Comparison of ENCODE assay signal across 8 cellular contexts in the genomic region with DNA sequence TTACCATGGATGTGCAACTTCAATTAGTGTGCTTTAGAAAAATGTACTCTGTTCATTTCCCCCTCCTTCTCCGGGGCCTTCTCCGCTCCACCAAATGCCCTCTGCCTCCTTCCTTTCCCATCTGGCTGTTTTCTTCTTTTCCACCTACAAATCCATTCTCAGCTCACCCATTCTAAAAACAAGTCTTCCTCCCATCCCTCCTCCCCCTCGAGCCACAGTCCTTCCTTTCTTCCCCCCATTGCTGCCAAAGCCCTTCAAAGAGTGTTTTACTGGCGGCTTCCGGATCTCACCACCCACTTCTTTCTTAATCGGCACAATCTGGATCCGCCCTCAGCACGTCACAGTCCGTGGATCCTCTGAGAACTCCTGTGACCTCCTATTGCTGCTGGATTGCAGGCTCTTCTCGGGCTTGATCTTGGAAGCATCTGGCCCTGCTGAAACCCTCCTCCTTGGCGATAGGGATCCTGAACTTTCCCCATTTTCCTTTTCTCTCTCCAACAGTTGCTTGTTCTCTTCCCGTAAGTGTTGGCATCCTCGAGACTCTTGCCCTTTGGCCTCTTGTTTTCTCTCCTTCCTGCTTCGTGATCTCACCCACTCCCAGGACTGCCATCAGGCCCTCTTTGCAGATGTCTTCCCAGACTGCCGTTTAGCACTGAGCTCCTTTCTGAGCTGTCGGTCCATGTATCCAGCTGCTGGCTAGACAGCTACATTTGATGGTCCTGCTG. TPM values are rescaled to one million over a fixed set of nuclear protein-coding genes. Genes with fewer than 3 reads are reported as not detected.
DNase-seq lines count a peak whose midpoint lies in the region; ATAC-seq, FAIRE-seq and TF ChIP-seq lines count a peak whose summit lies in the region.

No MANE protein-coding gene starts in this region.

- H4K20me1 ChIP-seq in astrocyte (ENCODE audit: insufficient read depth, low read length) = no peaks in the 10 kb centered on the region

- H3K27me3 ChIP-seq in astrocyte (ENCODE audit: insufficient read depth, low read length) = no peaks in the 10 kb centered on the region
- no peaks in the 10 kb centered on the region for H3K27me3 ChIP-seq in mesendoderm (ENCODE audit: insufficient read depth, low read length, poor library complexity)

- peaks cover 6% of the 10 kb centered on the region for H3K27me3 Mint-ChIP-seq in astrocyte (ENCODE audit: low read depth, unreplicated experiment)
- H3K27me3 Mint-ChIP-seq in Calu3 (ENCODE audit: unreplicated experiment) = peaks cover 61% of the 10 kb centered on the region

- H3K18ac ChIP-seq in mesendoderm (ENCODE audit: low read length) = no peak overlapping the region

- ATAC-seq in stimulated activated effector memory CD8-positive, alpha-beta T cell treated with anti-CD3 and anti-CD28 coated beads, Interleukin-12 subunit alpha, Interleukin-12 subunit beta, amount 100 ng/mL, for 72 hours = peak; percentile 45
- no peak for ATAC-seq in HG03196 (IDR thresholded peaks at IDR 0.05; ENCODE audit: unreplicated experiment)

- intact Hi-C loops in Calu3 (cut with micrococcal nuclease; ENCODE audit: unreplicated experiment) = loop anchor here (2.0 kb wide), 1 partner anchor 24 kb away; no protein-coding TSS in a partner anchor

- DNase-seq in RPMI7951 (ENCODE audit: low read depth) = peak; percentile 58
- DNase-seq in astrocyte (ENCODE audit: low read depth) = peak; percentile 41
- DNase-seq in left kidney (ENCODE audit: low read depth, low spot score) = peak; percentile 68
- no peak for DNase-seq in stimulated activated effector memory CD8-positive, alpha-beta T cell treated with anti-CD3 and anti-CD28 coated beads, Interleukin-12 subunit alpha, Interleukin-12 subunit beta, amount 100 ng/mL, for 72 hours (ENCODE audit: low spot score in 2 of 2)
- DNase-seq in NCI-H2081 (lab: John Stamatoyannopoulos, UW) = no peak
- DNase-seq in Calu3 = no peak
- DNase-seq in mesendoderm = no peak

- no peak overlapping the region for H2AK5ac ChIP-seq in mesendoderm (ENCODE audit: low read length)

- no TSS peak for BruUV-seq in Calu3 (replicated peaks; lab: Mats Ljungman, UMichigan)

- no peak overlapping the region for H3K56ac ChIP-seq in mesendoderm (ENCODE audit: low read length)

- peak overlapping the region; percentile 15 for H3K4me2 ChIP-seq in astrocyte (ENCODE audit: low read length)
- H3K4me2 ChIP-seq in mesendoderm (ENCODE audit: low read length) = no peak overlapping the region

- FAIRE-seq in astrocyte (lab: Jason Lieb, UNC) = no peak

- peaks cover 13% of the 10 kb centered on the region for H3K36me3 Mint-ChIP-seq in astrocyte (ENCODE audit: low read depth, unreplicated experiment)
- H3K36me3 Mint-ChIP-seq in stimulated activated effector memory CD8-positive, alpha-beta T cell treated with anti-CD3 and anti-CD28 coated beads, Interleukin-12 subunit alpha, Interleukin-12 subunit beta, amount 100 ng/mL, for 72 hours = no peaks in the 10 kb centered on the region
- no peaks in the 10 kb centered on the region for H3K36me3 Mint-ChIP-seq in Calu3 (ENCODE audit: insufficient read depth, unreplicated experiment)

- H4K8ac ChIP-seq in mesendoderm (ENCODE audit: low read depth, low read length) = no peak overlapping the region

- peaks cover 5% of the 10 kb centered on the region for H3K4me1 ChIP-seq in astrocyte (ENCODE audit: insufficient read depth, low read length)
- no peaks in the 10 kb centered on the region for H3K4me1 ChIP-seq in mesendoderm (ENCODE audit: control insufficient read depth, low read depth, low read length)

- H3K9me3 Mint-ChIP-seq in astrocyte (ENCODE audit: unreplicated experiment) (peaks cover 30% of the 10 kb centered on the region), Calu3 (ENCODE audit: low read depth, unreplicated experiment) (peaks cover 19% of the 10 kb centered on the region)
- H3K9me3 Mint-ChIP-seq in stimulated activated effector memory CD8-positive, alpha-beta T cell treated with anti-CD3 and anti-CD28 coated beads, Interleukin-12 subunit alpha, Interleukin-12 subunit beta, amount 100 ng/mL, for 72 hours = no peaks in the 10 kb centered on the region

- no peak overlapping the region for H2BK120ac ChIP-seq in mesendoderm (ENCODE audit: low read depth, low read length)

- no peaks in the 10 kb centered on the region for H3K36me3 ChIP-seq in astrocyte (ENCODE audit: insufficient read depth, low read length)
- H3K36me3 ChIP-seq in mesendoderm (ENCODE audit: control insufficient read depth, insufficient read depth, low read length) = no peaks in the 10 kb centered on the region

- no peak for TF ChIP-seq CTCF in astrocyte (IDR thresholded peaks at IDR 0.05; ENCODE audit: insufficient read depth, low read depth, low read length)
- no peak for TF ChIP-seq CTCF in Calu3 (IDR thresholded peaks at IDR 0.05; ENCODE audit: unreplicated experiment)

- H3K4me3 Mint-ChIP-seq in astrocyte (ENCODE audit: unreplicated experiment) = no peak overlapping the region
- H3K4me3 Mint-ChIP-seq in stimulated activated effector memory CD8-positive, alpha-beta T cell treated with anti-CD3 and anti-CD28 coated beads, Interleukin-12 subunit alpha, Interleukin-12 subunit beta, amount 100 ng/mL, for 72 hours = peak overlapping the region; percentile 31
- no peak overlapping the region for H3K4me3 Mint-ChIP-seq in Calu3 (ENCODE audit: low read depth, unreplicated experiment)

- no peak overlapping the region for H3K27ac ChIP-seq in astrocyte (ENCODE audit: low read depth, low read length)
- no peak overlapping the region for H3K27ac ChIP-seq in mesendoderm (ENCODE audit: low read depth, low read length)

- no peak overlapping the region for H3K4ac ChIP-seq in mesendoderm (ENCODE audit: low read depth, low read length)

- H3K79me2 ChIP-seq in astrocyte (ENCODE audit: insufficient read depth, low read length) (no peaks in the 10 kb centered on the region), mesendoderm (ENCODE audit: control insufficient read depth, insufficient read depth, low read length) (no peaks in the 10 kb centered on the region)

- H3K9ac ChIP-seq in astrocyte (ENCODE audit: low read length) = no peak overlapping the region
- H3K9ac ChIP-seq in mesendoderm (ENCODE audit: low read length) = no peak overlapping the region

- H3K4me1 Mint-ChIP-seq in astrocyte (ENCODE audit: low read depth, unreplicated experiment) (no peaks in the 10 kb centered on the region), Calu3 (ENCODE audit: low read depth, unreplicated experiment) (peaks cover 25% of the 10 kb centered on the region)
- peaks cover 28% of the 10 kb centered on the region for H3K4me1 Mint-ChIP-seq in stimulated activated effector memory CD8-positive, alpha-beta T cell treated with anti-CD3 and anti-CD28 coated beads, Interleukin-12 subunit alpha, Interleukin-12 subunit beta, amount 100 ng/mL, for 72 hours

- H3K9me3 ChIP-seq in astrocyte (ENCODE audit: insufficient read depth, low read depth, low read length) = no peaks in the 10 kb centered on the region

- H2AFZ ChIP-seq in astrocyte (ENCODE audit: low read depth, low read length) = peak overlapping the region; percentile 71

- H3K27ac Mint-ChIP-seq in astrocyte (ENCODE audit: unreplicated experiment) (no peak overlapping the region), Calu3 (ENCODE audit: unreplicated experiment) (no peak overlapping the region)
- peak overlapping the region; percentile 77 for H3K27ac Mint-ChIP-seq in stimulated activated effector memory CD8-positive, alpha-beta T cell treated with anti-CD3 and anti-CD28 coated beads, Interleukin-12 subunit alpha, Interleukin-12 subunit beta, amount 100 ng/mL, for 72 hours

- H3K4me3 ChIP-seq in astrocyte (ENCODE audit: insufficient read depth, low read depth, low read length) = no peak overlapping the region
- no peak overlapping the region for H3K4me3 ChIP-seq in mesendoderm (ENCODE audit: low read length)

- no peak overlapping the region for H3K23ac ChIP-seq in mesendoderm (ENCODE audit: low read length)

- no peak overlapping the region for H2BK5ac ChIP-seq in mesendoderm (ENCODE audit: low read length)

- no peaks in the 10 kb centered on the region for H3K79me1 ChIP-seq in mesendoderm (ENCODE audit: low read length)

- WGBS in mesendoderm (ENCODE audit: extremely low coverage, insufficient coverage, low lambda C conversion rate) = no CpG with 5 or more reads among the region's 16 CpGs

- CTCF ChIA-PET in Calu3 (lab: Charles Lee) = interaction anchor here (0.7 to 2.3 kb wide), 12 partner anchors 10 to 727 kb away, joined by 3 to 13 read pairs (median 3); a partner anchor contains a TSS

- H2BK15ac ChIP-seq in mesendoderm (replicated peaks; ENCODE audit: low read depth) = no peak overlapping the region

- H4K5ac ChIP-seq in mesendoderm (ENCODE audit: low read length) = no peak overlapping the region

RNA-seq across cellular contexts. Expression of a gene that starts 36.0 kb away (rescaled TPM):
- not detected in 2 replicates for total RNA-seq in RPMI7951 (2014; rRNA removed; shearing (Covaris generic))
- total RNA-seq in astrocyte = not detected in 2 replicates
- not detected in 2 replicates for total RNA-seq in Calu3 (2022)
- polyA plus RNA-seq in mesendoderm (2013, experiment 1 of 2) = 0.03 TPM
- polyA plus RNA-seq in mesendoderm (2013, experiment 2 of 2) = not detected

Comparison
In these comparisons a context has a peak if more than half of its experiments do, and no peak if none do; other contexts are left out.
1. DNase-seq: peak in RPMI7951 (single experiment), astrocyte (single experiment) and left kidney (single experiment); none in stimulated activated effector memory CD8-positive, alpha-beta T cell treated with anti-CD3 and anti-CD28 coated beads, Interleukin-12 subunit alpha, Interleukin-12 subunit beta, amount 100 ng/mL, for 72 hours (0 of 2), NCI-H2081 (0 of 2), Calu3 (single experiment) and mesendoderm (single experiment).